ENCODE assay signal across 34 cellular contexts in the genomic region with DNA sequence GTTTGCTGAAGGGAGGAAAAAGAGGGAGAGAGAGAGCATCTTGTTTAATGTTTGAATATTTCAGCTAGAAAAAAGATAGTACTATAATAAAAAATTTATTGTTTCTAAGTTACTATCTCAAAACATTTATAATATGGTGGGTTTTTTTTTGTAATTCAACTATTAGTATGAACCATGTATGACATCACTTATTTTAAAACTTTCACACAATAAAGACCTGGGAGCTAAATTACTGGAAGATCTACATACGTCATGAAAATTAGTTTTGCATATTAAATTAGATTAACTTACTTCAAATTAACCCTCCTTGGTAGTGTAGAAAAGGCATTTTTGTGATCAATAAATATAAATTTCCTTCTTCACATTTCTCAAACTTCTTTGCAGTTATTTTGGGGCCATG.
"Had no signal": no experiment of that assay in that cellular context is flagged by ENCODE, and none has a peak within 500 bp of the region (broad histone marks: within the 10 kb centered on the region; RNA-seq: fewer than 3 reads in every experiment).

No MANE protein-coding gene starts in this region.

- H3K27me3 ChIP-seq: MG63 had no signal

- H3K9me3 ChIP-seq: MG63 had no signal

- H3K4me3 ChIP-seq: MG63 had no signal

- H3K36me3 ChIP-seq: MG63 had no signal

- DNase-seq: Karpas-422, Kasumi-1, MG63, MM.1S, MV-4-11, NCI-H1048, NCI-H1092, NCI-H1092 treated with DMSO at 0.1 percent for 48 hours, NCI-H1105, NCI-H1105 treated with DMSO at 0.1 percent for 48 hours, NCI-H1417, NCI-H1417 treated with DMSO at 0.1 percent for 48 hours, NCI-H1436, NCI-H1436 treated with DMSO at 0.1 percent for 48 hours, NCI-H146, NCI-H1694, NCI-H1694 treated with DMSO at 0.1 percent for 48 hours, NCI-H187, NCI-H187 treated with DMSO at 0.1 percent for 48 hours, NCI-H1930, NCI-H2029, NCI-H2029 treated with DMSO at 0.1 percent for 48 hours, NCI-H2081, NCI-H2081 treated with DMSO at 0.1 percent for 48 hours, NCI-H2107, NCI-H2171, NCI-H2171 treated with DMSO at 0.1 percent for 48 hours, NCI-H2227 treated with DMSO at 0.1 percent for 48 hours, NCI-H226, NCI-H345, NCI-H446, NCI-H446 treated with DMSO at 0.1 percent for 48 hours, NCI-H510A, NCI-H510A treated with DMSO at 0.1 percent for 48 hours had no signal
